In genomic region chr19:37855098-37855497, GRCh38 we compare ENCODE assay signal across 9 cellular contexts. TPM values are rescaled to one million over a fixed set of nuclear protein-coding genes. Genes with fewer than 3 reads are reported as not detected.
DNase-seq lines count a peak whose midpoint lies in the region; ATAC-seq, FAIRE-seq and TF ChIP-seq lines count a peak whose summit lies in the region.
"Had no signal": no experiment of that assay in that cellular context is flagged by ENCODE, and none has a peak within 500 bp of the region (broad histone marks: within the 10 kb centered on the region; RNA-seq: fewer than 3 reads in every experiment).

No MANE protein-coding gene starts in this region.

- no peak for FAIRE-seq in D721Med (lab: Jason Lieb, UNC)

- no peak overlapping the region for H3K27ac ChIP-seq in RWPE2 (ENCODE audit: poor library complexity, severe bottlenecking)

- H3K36me3 ChIP-seq in RWPE2 (ENCODE audit: low read depth), result no peaks in the 10 kb centered on the region

- no peaks in the 10 kb centered on the region for H3K4me1 ChIP-seq in RWPE2 (ENCODE audit: insufficient read depth, poor library complexity, severe bottlenecking)

- ATAC-seq in RWPE2 (ENCODE audit: low read depth) (peak; percentile 85), GM19395 (IDR thresholded peaks at IDR 0.05; ENCODE audit: unreplicated experiment) (no peak), HG02642 (IDR thresholded peaks at IDR 0.05; ENCODE audit: poor library complexity, unreplicated experiment) (no peak)

- H3K27me3 ChIP-seq in RWPE2 (ENCODE audit: insufficient read depth, poor library complexity, severe bottlenecking), result no peaks in the 10 kb centered on the region

- TF ChIP-seq CTCF in RWPE2 (IDR thresholded peaks at IDR 0.05; ENCODE audit: poor library complexity, severe bottlenecking), result no peak
- TF ChIP-seq CTCF in fibroblast of villous mesenchyme (IDR thresholded peaks at IDR 0.05; ENCODE audit: insufficient read depth, low read depth, low read length), result no peak
- no peak for TF ChIP-seq CTCF in D721Med (IDR thresholded peaks at IDR 0.05; ENCODE audit: insufficient read depth, missing control alignments)

- H3K9me3 ChIP-seq in RWPE2 (ENCODE audit: severe bottlenecking), result peaks cover 2% of the 10 kb centered on the region

- DNase-seq in GM04504 (ENCODE audit: low read depth) (peak; percentile 1), RWPE2 (ENCODE audit: low spot score) (peak; percentile 64), fibroblast of villous mesenchyme (ENCODE audit: low read depth) (peak; percentile 32), D721Med (ENCODE audit: insufficient read length, low spot score) (no peak), GF-D8 (lab: John Stamatoyannopoulos, UW) (no peak)
- DNase-seq in stimulated activated CD4-positive, alpha-beta T cell treated with anti-CD3 and anti-CD28 coated beads, Interleukin-12 subunit alpha, Interleukin-12 subunit beta, amount 100 ng/mL, for 4 hours, result peak; percentile 25
- DNase-seq: NCI-H510A had no signal

- peak overlapping the region; percentile 4 for H3K4me3 ChIP-seq in RWPE2 (ENCODE audit: severe bottlenecking)
- no peak overlapping the region for H3K4me3 ChIP-seq in fibroblast of villous mesenchyme (ENCODE audit: low read depth, low read length)

RNA-seq across cellular contexts. Expression of gene WDR87, which starts 51.3 kb away (rescaled TPM):
- not detected in 2 replicates for total RNA-seq in fibroblast of villous mesenchyme

RNA-seq across cellular contexts. Expression of gene SIPA1L3, which starts 51.9 kb away (rescaled TPM):
- total RNA-seq in fibroblast of villous mesenchyme, result 19.0 and 20.3 TPM in 2 replicates

Comparison
In these comparisons a context has a peak if more than half of its experiments do, and no peak if none do; other contexts are left out.
1. DNase-seq: peak in GM04504 (single experiment), RWPE2 (single experiment), fibroblast of villous mesenchyme (single experiment) and stimulated activated CD4-positive, alpha-beta T cell treated with anti-CD3 and anti-CD28 coated beads, Interleukin-12 subunit alpha, Interleukin-12 subunit beta, amount 100 ng/mL, for 4 hours (single experiment); none in D721Med (single experiment) and GF-D8 (single experiment).